Comparison of ENCODE assay signal across 9 cellular contexts in genomic region chr14:65255583-65256443, GRCh38.
DNase-seq lines count a peak whose midpoint lies in the region; ATAC-seq and TF ChIP-seq lines count a peak whose summit lies in the region.
"Had no signal": no experiment of that assay in that cellular context is flagged by ENCODE, and none has a peak within 500 bp of the region (broad histone marks: within the 10 kb centered on the region; RNA-seq: fewer than 3 reads in every experiment).

No MANE protein-coding gene starts in this region.

- peak overlapping the region; percentile 25 for H3K27ac ChIP-seq in GM23248
- peak overlapping the region; percentile 71 for H3K27ac ChIP-seq in colonic mucosa
- H3K27ac ChIP-seq in osteoblast (ENCODE audit: low read depth, low read length), result peak overlapping the region; percentile 69

- in situ Hi-C loops in GM23248 (cut with MboI), result no loop called here

- peaks cover 69% of the 10 kb centered on the region for H3K4me1 ChIP-seq in GM23248 (ENCODE audit: insufficient read depth)
- H3K4me1 ChIP-seq in colonic mucosa, result peaks cover 4% of the 10 kb centered on the region
- peaks cover 32% of the 10 kb centered on the region for H3K4me1 ChIP-seq in osteoblast (ENCODE audit: insufficient read depth, low read length)

- DNase-seq in GM23248 (no peak), NCI-H345 (lab: John Stamatoyannopoulos, UW) (peak; percentile 76), colonic mucosa (peak; percentile 94), osteoblast (ENCODE audit: insufficient read length, low spot score, missing footprints) (no peak), D341Med (ENCODE audit: low spot score) (no peak)
- DNase-seq in activated CD4-positive, alpha-beta T cell treated with anti-CD3 and anti-CD28 coated beads for 1 hour, result no peak
- DNase-seq: effector memory CD8-positive, alpha-beta T cell had no signal

- H4K20me1 ChIP-seq in GM23248 (ENCODE audit: insufficient read depth), result no peaks in the 10 kb centered on the region
- H4K20me1 ChIP-seq in osteoblast (ENCODE audit: insufficient read depth, low read length), result no peaks in the 10 kb centered on the region

- peak overlapping the region; percentile 5 for H3K4me2 ChIP-seq in GM23248 (ENCODE audit: unreplicated experiment)
- H3K4me2 ChIP-seq in osteoblast (ENCODE audit: insufficient read depth, low read length), result no peak overlapping the region

- no peaks in the 10 kb centered on the region for H3K36me3 ChIP-seq in GM23248 (ENCODE audit: low read depth)
- no peaks in the 10 kb centered on the region for H3K36me3 ChIP-seq in colonic mucosa
- H3K36me3 ChIP-seq in osteoblast (ENCODE audit: insufficient read depth, low read length), result no peaks in the 10 kb centered on the region

- H3K79me2 ChIP-seq in GM23248 (ENCODE audit: insufficient read depth) (no peaks in the 10 kb centered on the region), osteoblast (ENCODE audit: insufficient read depth, low read length) (no peaks in the 10 kb centered on the region)

- no peak overlapping the region for H2AFZ ChIP-seq in GM23248
- H2AFZ ChIP-seq in osteoblast (ENCODE audit: low read length), result no peak overlapping the region

- no peak overlapping the region for H3K4me3 ChIP-seq in GM23248
- no peak overlapping the region for H3K4me3 ChIP-seq in colonic mucosa
- H3K4me3 ChIP-seq in osteoblast (ENCODE audit: insufficient read depth, low read length), result no peak overlapping the region

- H3K9me3 ChIP-seq in GM23248 (ENCODE audit: low read depth) (no peaks in the 10 kb centered on the region), colonic mucosa (no peaks in the 10 kb centered on the region), osteoblast (ENCODE audit: low read depth, low read length) (no peaks in the 10 kb centered on the region)

- H3K27me3 ChIP-seq in GM23248 (replicated peaks; ENCODE audit: insufficient read depth) (no peaks in the 10 kb centered on the region), colonic mucosa (no peaks in the 10 kb centered on the region), osteoblast (ENCODE audit: insufficient read depth, low read length) (no peaks in the 10 kb centered on the region)

- WGBS in GM23248 (ENCODE audit: low coverage in 1 of 2, low lambda C conversion rate in 2 of 2, missing lambda C conversion rate in 2 of 2), 2 experiments, result 84 to 87% methylated on average over 8 of the region's 8 CpGs

- H3K9ac ChIP-seq in GM23248 (peak overlapping the region; percentile 35; the same call in 1 of the 2 replicates), colonic mucosa (ENCODE audit: low read depth in 2 of 2, low read length in 2 of 2) (peak overlapping the region in 1 of 2 donors; percentile 76)

- H3F3A ChIP-seq in GM23248 (ENCODE audit: insufficient read depth), result peaks cover 53% of the 10 kb centered on the region

- ATAC-seq in HG03460 (IDR thresholded peaks at IDR 0.05; ENCODE audit: unreplicated experiment) (no peak), GM21423 (IDR thresholded peaks at IDR 0.05; ENCODE audit: unreplicated experiment) (no peak)
- ATAC-seq: effector memory CD8-positive, alpha-beta T cell had no signal

- intact Hi-C loops in colonic mucosa (cut with DNase I), result no loop called here

- TF ChIP-seq CTCF in colonic mucosa (IDR thresholded peaks at IDR 0.05), result peak; percentile 18
- no peak for TF ChIP-seq CTCF in osteoblast (IDR thresholded peaks at IDR 0.05; ENCODE audit: extremely low read depth, low read depth, low read length)

- H3K9me2 ChIP-seq in GM23248 (ENCODE audit: insufficient read depth), result no peaks in the 10 kb centered on the region

Comparison
In these comparisons a context has a peak if more than half of its experiments do, and no peak if none do; other contexts are left out.
1. DNase-seq: peak in NCI-H345 (single experiment) and colonic mucosa (single experiment); none in GM23248 (single experiment), osteoblast (single experiment), activated CD4-positive, alpha-beta T cell treated with anti-CD3 and anti-CD28 coated beads for 1 hour (single experiment) and D341Med (single experiment).
2. Peak in every context shown above with its lines, with median percentiles within 50 percentile points of each other: H3K27ac ChIP-seq.